In the genomic region with DNA sequence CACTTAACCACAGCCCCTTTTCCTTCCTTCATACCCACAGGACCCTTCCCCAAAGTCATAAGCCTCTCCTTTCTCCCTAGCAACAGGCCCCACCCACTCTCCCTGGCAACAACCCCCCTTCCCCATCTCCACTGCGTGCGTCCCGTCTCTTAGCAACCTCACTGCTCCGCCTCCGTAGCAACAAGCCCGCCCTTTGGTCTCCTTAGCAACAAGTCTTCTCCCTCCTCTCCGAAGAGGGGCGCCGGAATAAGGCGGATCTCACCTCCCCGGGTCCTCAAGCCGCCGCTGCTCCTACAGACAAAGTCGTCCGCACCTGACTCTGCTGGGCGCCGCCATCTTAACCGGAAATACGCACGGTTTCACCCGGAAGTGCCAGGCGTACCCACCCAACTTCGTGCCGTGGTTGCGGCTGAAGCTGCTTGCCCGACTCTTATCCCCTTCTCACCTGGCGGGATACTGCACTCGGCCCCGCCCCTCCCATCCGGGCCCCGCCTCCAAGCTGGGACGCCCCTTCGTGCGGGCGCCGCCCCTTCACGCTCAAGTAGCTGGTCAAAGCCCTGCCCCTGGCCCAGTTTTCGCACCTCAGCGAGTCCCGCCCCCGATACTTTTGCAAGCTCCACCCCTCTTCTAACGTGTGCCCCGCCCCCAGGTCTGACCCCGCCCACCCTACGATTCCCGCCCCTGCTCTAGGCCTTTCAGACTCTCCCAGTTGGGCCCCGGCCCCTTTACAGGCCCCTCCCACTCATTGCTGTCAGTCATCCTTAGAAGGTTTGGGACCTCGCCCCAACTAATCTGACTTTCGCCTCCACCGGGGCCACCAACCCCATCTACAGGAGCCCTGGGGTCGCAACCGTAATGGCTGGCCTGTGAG, we compare ENCODE assay signal across 8 cellular contexts. TPM values are rescaled to one million over a fixed set of nuclear protein-coding genes. Genes with fewer than 3 reads are reported as not detected.
DNase-seq lines count a peak whose midpoint lies in the region; ATAC-seq and TF ChIP-seq lines count a peak whose summit lies in the region.

A gene with protein sequence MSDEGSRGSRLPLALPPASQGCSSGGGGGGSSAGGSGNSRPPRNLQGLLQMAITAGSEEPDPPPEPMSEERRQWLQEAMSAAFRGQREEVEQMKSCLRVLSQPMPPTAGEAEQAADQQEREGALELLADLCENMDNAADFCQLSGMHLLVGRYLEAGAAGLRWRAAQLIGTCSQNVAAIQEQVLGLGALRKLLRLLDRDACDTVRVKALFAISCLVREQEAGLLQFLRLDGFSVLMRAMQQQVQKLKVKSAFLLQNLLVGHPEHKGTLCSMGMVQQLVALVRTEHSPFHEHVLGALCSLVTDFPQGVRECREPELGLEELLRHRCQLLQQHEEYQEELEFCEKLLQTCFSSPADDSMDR (minus strand): TSS at position 338 of the 871 bp plus-strand sequence. CDS start 502 bp downstream, outside the sequence.

- H3K9me3 Mint-ChIP-seq in WTC11 (no peaks in the 10 kb centered on the region), immature natural killer cell (no peaks in the 10 kb centered on the region)

- TF ChIP-seq CTCF in WTC11 (IDR thresholded peaks at IDR 0.05) (no peak), cardiac fibroblast (IDR thresholded peaks at IDR 0.05; ENCODE audit: low read depth, low read length) (no peak)

- H3K27ac Mint-ChIP-seq in WTC11 (peak within 1 kb of the TSS; percentile 99), immature natural killer cell (peak within 1 kb of the TSS; percentile 94 to 99 (median 97))

- H3K4me1 ChIP-seq in ACC112 (ENCODE audit: control insufficient read depth, insufficient read depth, low read length, unreplicated experiment): peaks cover 15% of the 10 kb centered on the region

- no peaks in the 10 kb centered on the region for H3K36me3 ChIP-seq in ACC112 (ENCODE audit: insufficient read depth, low read length)

- ATAC-seq in GM18873 (IDR thresholded peaks at IDR 0.05; ENCODE audit: low FRiP score, unreplicated experiment): peak; percentile 65
- peak; percentile 72 for ATAC-seq in HG03159 (IDR thresholded peaks at IDR 0.05; ENCODE audit: unreplicated experiment)
- ATAC-seq in WTC11: peak; percentile 91

- DNase-seq in NCI-H226 (peak; percentile 98), WTC11 (ENCODE audit: low spot score) (peak; percentile 99), cardiac fibroblast (ENCODE audit: low read depth in 2 of 2) (peak; percentile 95 to 97), immature natural killer cell (peak; percentile 95 to 96 (median 96)), smooth muscle cell of the brain vasculature (ENCODE audit: low read depth, low spot score) (peak; percentile 87)

- H3K4me1 Mint-ChIP-seq in WTC11: peaks cover 18% of the 10 kb centered on the region
- H3K4me1 Mint-ChIP-seq in immature natural killer cell: peaks cover 44 to 61% of the 10 kb centered on the region in 2 donors

- peak within 1 kb of the TSS; percentile 75 for H3K27ac ChIP-seq in ACC112 (ENCODE audit: low read depth, low read length)

- H3K4me3 ChIP-seq in ACC112 (ENCODE audit: low read depth, low read length) (peak within 1 kb of the TSS; percentile 98), cardiac fibroblast (replicated peaks in 1 of 2; ENCODE audit: low read depth in 2 of 2, low read length in 2 of 2) (peak within 1 kb of the TSS; percentile 78 to 89)

- H3K27me3 Mint-ChIP-seq in WTC11 (ENCODE audit: low read depth) (no peaks in the 10 kb centered on the region), immature natural killer cell (ENCODE audit: low read depth in 3 of 3) (peaks cover 7 to 20% (median 16%) of the 10 kb centered on the region in 3 donors)

- H3K36me3 Mint-ChIP-seq in WTC11: no peaks in the 10 kb centered on the region; the same call in 1 of the 2 replicates
- peaks cover 0 to 11% (median 3%) of the 10 kb centered on the region in 3 donors for H3K36me3 Mint-ChIP-seq in immature natural killer cell

- CTCF ChIA-PET in WTC11 (lab: Charles Lee): interaction anchor here (0.7 to 1.3 kb wide), 17 partner anchors 12 to 391 kb away, joined by 3 to 19 read pairs (median 4); a partner anchor contains a TSS

- no peaks in the 10 kb centered on the region for H3K27me3 ChIP-seq in ACC112 (ENCODE audit: insufficient read depth, low read length)

- POLR2A ChIA-PET in WTC11 (lab: Charles Lee): interaction anchor here (0.7 to 2.8 kb wide), 6 partner anchors 10 to 196 kb away, joined by 3 to 15 read pairs (median 3); a partner anchor contains a TSS

- H2AFZ ChIP-seq in ACC112 (ENCODE audit: low read length, unreplicated experiment): peak within 1 kb of the TSS; percentile 81

- no peaks in the 10 kb centered on the region for H3K79me2 ChIP-seq in ACC112 (ENCODE audit: control insufficient read depth, insufficient read depth, low read length, unreplicated experiment)

- H3K4me3 Mint-ChIP-seq in WTC11 (peak within 1 kb of the TSS; percentile 96), immature natural killer cell (peak within 1 kb of the TSS; percentile 90 to 99 (median 93))

TF ChIP-seq in WTC11, 78 proteins besides CTCF, POLR2A, EP300 and RAD21 (continues in another document):
- peak; percentile 51; the same call in 1 of the 2 replicates for TF ChIP-seq GABPB1 (CRISPR knock-in tag; IDR thresholded peaks at IDR 0.05)
- TF ChIP-seq, protein P1, sequence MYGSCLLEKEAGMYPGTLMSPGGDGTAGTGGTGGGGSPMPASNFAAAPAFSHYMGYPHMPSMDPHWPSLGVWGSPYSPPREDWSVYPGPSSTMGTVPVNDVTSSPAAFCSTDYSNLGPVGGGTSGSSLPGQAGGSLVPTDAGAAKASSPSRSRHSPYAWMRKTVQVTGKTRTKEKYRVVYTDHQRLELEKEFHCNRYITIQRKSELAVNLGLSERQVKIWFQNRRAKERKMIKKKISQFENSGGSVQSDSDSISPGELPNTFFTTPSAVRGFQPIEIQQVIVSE (CRISPR knock-in tag; IDR thresholded peaks at IDR 0.05; ENCODE audit: borderline replicate concordance): no peak
- TF ChIP-seq ETV6 (CRISPR knock-in tag; IDR thresholded peaks at IDR 0.05): 0 out of 2 replicates have a peak, but pooled peaks have one; percentile 41
- peak; percentile 67; the same call in 1 of the 2 replicates for TF ChIP-seq NR2C2 (CRISPR knock-in tag; IDR thresholded peaks at IDR 0.05)
- TF ChIP-seq, protein P2, sequence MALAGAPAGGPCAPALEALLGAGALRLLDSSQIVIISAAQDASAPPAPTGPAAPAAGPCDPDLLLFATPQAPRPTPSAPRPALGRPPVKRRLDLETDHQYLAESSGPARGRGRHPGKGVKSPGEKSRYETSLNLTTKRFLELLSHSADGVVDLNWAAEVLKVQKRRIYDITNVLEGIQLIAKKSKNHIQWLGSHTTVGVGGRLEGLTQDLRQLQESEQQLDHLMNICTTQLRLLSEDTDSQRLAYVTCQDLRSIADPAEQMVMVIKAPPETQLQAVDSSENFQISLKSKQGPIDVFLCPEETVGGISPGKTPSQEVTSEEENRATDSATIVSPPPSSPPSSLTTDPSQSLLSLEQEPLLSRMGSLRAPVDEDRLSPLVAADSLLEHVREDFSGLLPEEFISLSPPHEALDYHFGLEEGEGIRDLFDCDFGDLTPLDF (CRISPR knock-in tag; IDR thresholded peaks at IDR 0.05): no peak
- TF ChIP-seq, protein P3, sequence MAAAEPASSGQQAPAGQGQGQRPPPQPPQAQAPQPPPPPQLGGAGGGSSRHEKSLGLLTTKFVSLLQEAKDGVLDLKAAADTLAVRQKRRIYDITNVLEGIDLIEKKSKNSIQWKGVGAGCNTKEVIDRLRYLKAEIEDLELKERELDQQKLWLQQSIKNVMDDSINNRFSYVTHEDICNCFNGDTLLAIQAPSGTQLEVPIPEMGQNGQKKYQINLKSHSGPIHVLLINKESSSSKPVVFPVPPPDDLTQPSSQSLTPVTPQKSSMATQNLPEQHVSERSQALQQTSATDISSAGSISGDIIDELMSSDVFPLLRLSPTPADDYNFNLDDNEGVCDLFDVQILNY (CRISPR knock-in tag; IDR thresholded peaks at IDR 0.05): no peak
- no peak for TF ChIP-seq RELA (CRISPR knock-in tag; IDR thresholded peaks at IDR 0.05; ENCODE audit: borderline replicate concordance)
- TF ChIP-seq CREM (CRISPR knock-in tag; IDR thresholded peaks at IDR 0.05): peak; percentile 69; the same call in 1 of the 2 replicates
- peak; percentile 96 for TF ChIP-seq SP1 (CRISPR knock-in tag; conservative IDR thresholded peaks at IDR 0.05)
- TF ChIP-seq, protein P4, sequence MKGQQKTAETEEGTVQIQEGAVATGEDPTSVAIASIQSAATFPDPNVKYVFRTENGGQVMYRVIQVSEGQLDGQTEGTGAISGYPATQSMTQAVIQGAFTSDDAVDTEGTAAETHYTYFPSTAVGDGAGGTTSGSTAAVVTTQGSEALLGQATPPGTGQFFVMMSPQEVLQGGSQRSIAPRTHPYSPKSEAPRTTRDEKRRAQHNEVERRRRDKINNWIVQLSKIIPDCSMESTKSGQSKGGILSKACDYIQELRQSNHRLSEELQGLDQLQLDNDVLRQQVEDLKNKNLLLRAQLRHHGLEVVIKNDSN (CRISPR knock-in tag; IDR thresholded peaks at IDR 0.05): peak; percentile 31; the same call in 1 of the 2 replicates
- TF ChIP-seq FOXK1 (CRISPR knock-in tag; IDR thresholded peaks at IDR 0.05): peak; percentile 86
- TF ChIP-seq, protein P5, sequence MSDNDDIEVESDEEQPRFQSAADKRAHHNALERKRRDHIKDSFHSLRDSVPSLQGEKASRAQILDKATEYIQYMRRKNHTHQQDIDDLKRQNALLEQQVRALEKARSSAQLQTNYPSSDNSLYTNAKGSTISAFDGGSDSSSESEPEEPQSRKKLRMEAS (CRISPR knock-in tag; IDR thresholded peaks at IDR 0.05): peak; percentile 66
- TF ChIP-seq, protein P6, sequence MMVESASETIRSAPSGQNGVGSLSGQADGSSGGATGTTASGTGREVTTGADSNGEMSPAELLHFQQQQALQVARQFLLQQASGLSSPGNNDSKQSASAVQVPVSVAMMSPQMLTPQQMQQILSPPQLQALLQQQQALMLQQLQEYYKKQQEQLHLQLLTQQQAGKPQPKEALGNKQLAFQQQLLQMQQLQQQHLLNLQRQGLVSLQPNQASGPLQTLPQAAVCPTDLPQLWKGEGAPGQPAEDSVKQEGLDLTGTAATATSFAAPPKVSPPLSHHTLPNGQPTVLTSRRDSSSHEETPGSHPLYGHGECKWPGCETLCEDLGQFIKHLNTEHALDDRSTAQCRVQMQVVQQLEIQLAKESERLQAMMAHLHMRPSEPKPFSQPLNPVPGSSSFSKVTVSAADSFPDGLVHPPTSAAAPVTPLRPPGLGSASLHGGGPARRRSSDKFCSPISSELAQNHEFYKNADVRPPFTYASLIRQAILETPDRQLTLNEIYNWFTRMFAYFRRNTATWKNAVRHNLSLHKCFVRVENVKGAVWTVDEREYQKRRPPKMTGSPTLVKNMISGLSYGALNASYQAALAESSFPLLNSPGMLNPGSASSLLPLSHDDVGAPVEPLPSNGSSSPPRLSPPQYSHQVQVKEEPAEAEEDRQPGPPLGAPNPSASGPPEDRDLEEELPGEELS (CRISPR knock-in tag; IDR thresholded peaks at IDR 0.05): peak; percentile 37; the same call in 1 of the 2 replicates

RNA-seq across cellular contexts. Expression of the gene that starts here (rescaled TPM):
- total RNA-seq in WTC11 (2021): 57.1 to 65.2 TPM (median 60.9 TPM) in 3 replicates
- polyA plus RNA-seq in immature natural killer cell: 10 to 100 TPM; 42.6 to 46.7 (median 46.3) TPM

Comparison
In these comparisons a context has a peak if more than half of its experiments do, and no peak if none do; other contexts are left out.
1. Peak in every context shown above with its lines: DNase-seq, ATAC-seq, H3K4me3 ChIP-seq and H3K27ac ChIP-seq.